Comparison of ENCODE assay signal across 9 cellular contexts in genomic region chr5:140548791-140549190, GRCh38. TPM values are rescaled to one million over a fixed set of nuclear protein-coding genes. Genes with fewer than 3 reads are reported as not detected.
DNase-seq lines count a peak whose midpoint lies in the region; TF ChIP-seq lines count a peak whose summit lies in the region.
"Had no signal": no experiment of that assay in that cellular context is flagged by ENCODE, and none has a peak within 500 bp of the region (broad histone marks: within the 10 kb centered on the region; RNA-seq: fewer than 3 reads in every experiment).

No MANE protein-coding gene starts in this region.

- TF ChIP-seq CTCF in VCaP (conservative IDR thresholded peaks at IDR 0.05) = no peak
- no peak for TF ChIP-seq CTCF in glutamatergic neuron (IDR thresholded peaks at IDR 0.05; ENCODE audit: partially characterized antibody, unreplicated experiment)

- peak overlapping the region; percentile 95 for H3K27ac ChIP-seq in GM23248
- peak overlapping the region; percentile 84 for H3K27ac ChIP-seq in VCaP
- H3K27ac ChIP-seq in skeletal muscle tissue (ENCODE audit: low read depth, low read length) = peak overlapping the region; percentile 99

- H4K20me1 ChIP-seq in GM23248 (ENCODE audit: insufficient read depth) = 0 out of 2 replicates have a peak, but pooled peaks cover 8% of the 10 kb centered on the region

- H3K4me1 Mint-ChIP-seq in glutamatergic neuron (ENCODE audit: low read depth, unreplicated experiment) = peaks cover 6% of the 10 kb centered on the region

- H3K36me3 ChIP-seq in GM23248 (ENCODE audit: low read depth) (peaks cover 28% of the 10 kb centered on the region; the same call in 1 of the 2 replicates), skeletal muscle tissue (ENCODE audit: control insufficient read depth in 3 of 3, insufficient read depth in 3 of 3, low read length in 3 of 3) (peaks cover 14 to 39% (median 34%) of the 10 kb centered on the region in 3 donors)

- no peak overlapping the region for H3K27ac Mint-ChIP-seq in glutamatergic neuron (ENCODE audit: unreplicated experiment)

- WGBS in GM23248 (ENCODE audit: low coverage in 1 of 2, low lambda C conversion rate in 2 of 2, missing lambda C conversion rate in 2 of 2), 2 experiments = 61 to 62% methylated on average over 7 of the region's 7 CpGs

- peak overlapping the region; percentile 73 for H3K4me3 ChIP-seq in GM23248
- peak overlapping the region; percentile 80 to 84 (median 83) for H3K4me3 ChIP-seq in skeletal muscle tissue (ENCODE audit: low read length in 3 of 3)
- H3K4me3 ChIP-seq: HAP-1 had no signal

- H3K9ac ChIP-seq in GM23248 = peak overlapping the region; percentile 90
- peak overlapping the region; percentile 94 to 97 (median 95) for H3K9ac ChIP-seq in skeletal muscle tissue (ENCODE audit: low read depth in 1 of 3, low read length in 3 of 3)

- H3K27me3 Mint-ChIP-seq in glutamatergic neuron (ENCODE audit: unreplicated experiment) = peaks cover 6% of the 10 kb centered on the region

- H3K4me1 ChIP-seq in GM23248 (ENCODE audit: insufficient read depth) (peaks cover 20% of the 10 kb centered on the region), skeletal muscle tissue (ENCODE audit: control insufficient read depth in 3 of 3, insufficient read depth in 3 of 3, low read length in 3 of 3) (peaks cover 41 to 50% (median 47%) of the 10 kb centered on the region in 3 donors)
- H3K4me1 ChIP-seq: HAP-1 had no signal

- DNase-seq in GM23248 = no peak
- DNase-seq in glutamatergic neuron = no peak
- no peak for DNase-seq in ACHN
- DNase-seq in GOT3 (lab: John Stamatoyannopoulos, UW) = no peak
- DNase-seq in putamen (ENCODE audit: low spot score) = no peak
- no peak for DNase-seq in NCI-H2029 (lab: John Stamatoyannopoulos, UW)

- H2AFZ ChIP-seq in GM23248 = no peak overlapping the region

- H3K4me2 ChIP-seq in GM23248 (ENCODE audit: unreplicated experiment) = peak overlapping the region; percentile 90

- H3K27me3 ChIP-seq in GM23248 (replicated peaks; ENCODE audit: insufficient read depth) = no peaks in the 10 kb centered on the region
- H3K27me3 ChIP-seq in skeletal muscle tissue (ENCODE audit: control insufficient read depth in 3 of 3, insufficient read depth in 3 of 3, low read length in 3 of 3) = no peaks in the 10 kb centered on the region

- H3K9me3 ChIP-seq in GM23248 (ENCODE audit: low read depth) = no peaks in the 10 kb centered on the region
- H3K9me3 ChIP-seq in skeletal muscle tissue (ENCODE audit: control insufficient read depth in 3 of 3, low read length in 3 of 3) = no peaks in the 10 kb centered on the region
- H3K9me3 ChIP-seq: HAP-1 had no signal

- H3K36me3 Mint-ChIP-seq in glutamatergic neuron (ENCODE audit: unreplicated experiment) = no peaks in the 10 kb centered on the region

- H3F3A ChIP-seq in GM23248 (ENCODE audit: insufficient read depth) = peaks cover 49% of the 10 kb centered on the region

- peaks cover 9% of the 10 kb centered on the region for H3K9me3 Mint-ChIP-seq in glutamatergic neuron (ENCODE audit: unreplicated experiment)

- peak overlapping the region; percentile 73 for H3K4me3 Mint-ChIP-seq in glutamatergic neuron (ENCODE audit: unreplicated experiment)

- H3K79me2 ChIP-seq in GM23248 (ENCODE audit: insufficient read depth) = peaks cover 32% of the 10 kb centered on the region

- in situ Hi-C loops in GM23248 (cut with MboI) = no loop called here
- in situ Hi-C loops in ACHN (cut with HindIII; ENCODE audit: low pct_ligation_motif_present, low pct_unique_long_range_greater_than_20kb, low sequenced_read_pairs) = no loop called here

- H3K9me2 ChIP-seq in GM23248 (ENCODE audit: insufficient read depth) = no peaks in the 10 kb centered on the region

RNA-seq across cellular contexts. Expression of gene EIF4EBP3, which starts 1.3 kb away (rescaled TPM):
- 0.54 and 2.3 TPM in 2 replicates for total RNA-seq in GM23248 (2014; rRNA removed; shearing (Covaris generic))
- 14.1 and 14.5 TPM in 2 replicates for polyA plus RNA-seq in GM23248 (2016; fragmentation: Nextera tagmentation; extraction: Ambion mirVana)
- total RNA-seq in glutamatergic neuron (ENCODE audit: unreplicated experiment) (7.0 TPM), skeletal muscle tissue (not detected)

RNA-seq across cellular contexts. Expression of gene SRA1, which starts 8.5 kb away (rescaled TPM):
- total RNA-seq in GM23248 (2014; rRNA removed; shearing (Covaris generic)) = 41.6 and 46.2 TPM in 2 replicates
- polyA plus RNA-seq in GM23248 (2016; fragmentation: Nextera tagmentation; extraction: Ambion mirVana) = 90.6 and 91.2 TPM in 2 replicates
- total RNA-seq in glutamatergic neuron (ENCODE audit: unreplicated experiment) (45.0 TPM), skeletal muscle tissue (15.1 TPM)

RNA-seq across cellular contexts. Expression of gene APBB3, which starts 15.6 kb away (rescaled TPM):
- total RNA-seq in GM23248 (2014; rRNA removed; shearing (Covaris generic)) = 13.8 and 14.8 TPM in 2 replicates
- 13.1 and 13.2 TPM in 2 replicates for polyA plus RNA-seq in GM23248 (2016; fragmentation: Nextera tagmentation; extraction: Ambion mirVana)
- total RNA-seq in glutamatergic neuron (ENCODE audit: unreplicated experiment) (103 TPM), skeletal muscle tissue (7.3 TPM)

RNA-seq across cellular contexts. Expression of gene SLC35A4, which starts 15.8 kb away (rescaled TPM):
- 11.8 and 19.6 TPM in 2 replicates for total RNA-seq in GM23248 (2014; rRNA removed; shearing (Covaris generic))
- polyA plus RNA-seq in GM23248 (2016; fragmentation: Nextera tagmentation; extraction: Ambion mirVana) = 45.2 and 49.5 TPM in 2 replicates
- total RNA-seq in glutamatergic neuron (ENCODE audit: unreplicated experiment) (50.7 TPM), skeletal muscle tissue (7.3 TPM)
